In genomic region chr17:6691958-6692357, GRCh38 we compare ENCODE assay signal across 10 cellular contexts. TPM values are rescaled to one million over a fixed set of nuclear protein-coding genes. Genes with fewer than 3 reads are reported as not detected.
"Had no signal": no experiment of that assay in that cellular context is flagged by ENCODE, and none has a peak within 500 bp of the region (broad histone marks: within the 10 kb centered on the region; RNA-seq: fewer than 3 reads in every experiment).

No MANE protein-coding gene starts in this region.

RNA-seq across cellular contexts. Expression of gene SLC13A5, which starts 21.2 kb away (rescaled TPM):
- total RNA-seq: OCI-LY7, PC-3, Peyer's patch, Right ventricle myocardium inferior, Right ventricle myocardium superior, RPMI7951, SJCRH30, SJSA1, SK-MEL-5 had no signal
- polyA plus RNA-seq: SK-N-SH had no signal
